In genomic region chr2:55992465-55992864, GRCh38 we compare ENCODE assay signal across 13 cellular contexts.
DNase-seq lines count a peak whose midpoint lies in the region; ATAC-seq, FAIRE-seq and TF ChIP-seq lines count a peak whose summit lies in the region.
"Had no signal": no experiment of that assay in that cellular context is flagged by ENCODE, and none has a peak within 500 bp of the region (broad histone marks: within the 10 kb centered on the region; RNA-seq: fewer than 3 reads in every experiment).

No MANE protein-coding gene starts in this region.

- H3K27me3 ChIP-seq in PC-3 (ENCODE audit: low read length) (no peaks in the 10 kb centered on the region), H1 (replicated peaks in 1 of 4; ENCODE audit: control insufficient read depth in 3 of 4, extremely low read depth in 1 of 4, insufficient read depth in 3 of 4, low read length in 3 of 4) (no peaks in the 10 kb centered on the region), tibial nerve (no peaks in the 10 kb centered on the region)

- no peak overlapping the region for H3K18ac ChIP-seq in H1 (ENCODE audit: extremely low read depth, low read length)

- H3K23me2 ChIP-seq in H1 (ENCODE audit: low read depth, low read length) = no peaks in the 10 kb centered on the region

- TF ChIP-seq EP300 in H1 (IDR thresholded peaks at IDR 0.05; ENCODE audit: borderline replicate concordance in 1 of 2, low read depth in 2 of 2, low read length in 2 of 2) = no peak
- TF ChIP-seq EP300 in tibial nerve (IDR thresholded peaks at IDR 0.05) = no peak

- TF ChIP-seq POLR2A in H1 (IDR thresholded peaks at IDR 0.05; ENCODE audit: control extremely low read depth in 1 of 2, low read depth in 2 of 2, low read length in 2 of 2) (no peak), tibial nerve (IDR thresholded peaks at IDR 0.05) (no peak)

- H2BK5ac ChIP-seq in H1 (ENCODE audit: low read depth, low read length) = no peak overlapping the region

- CTCF ChIA-PET in PC-3 (lab: Charles Lee) = interaction anchor here (1.0 kb wide), 1 partner anchor 28 kb away, joined by 4 read pairs; no protein-coding TSS in a partner anchor
- CTCF ChIA-PET in H1 (lab: Charles Lee; ENCODE audit: partially characterized antibody) = interaction anchor here (0.6 to 1.2 kb wide), 2 partner anchors 23 to 274 kb away, joined by 3 read pairs; no protein-coding TSS in a partner anchor

- no peak overlapping the region for H2AFZ ChIP-seq in PC-3 (ENCODE audit: low read length)
- no peak overlapping the region for H2AFZ ChIP-seq in H1 (ENCODE audit: low read length)

- no peaks in the 10 kb centered on the region for H3K36me3 ChIP-seq in PC-3 (ENCODE audit: low read depth, low read length)
- no peaks in the 10 kb centered on the region for H3K36me3 ChIP-seq in H1 (ENCODE audit: control insufficient read depth in 2 of 4, insufficient read depth in 4 of 4, low read length in 3 of 4)
- no peaks in the 10 kb centered on the region for H3K36me3 ChIP-seq in tibial nerve

- no peaks in the 10 kb centered on the region for H4K20me1 ChIP-seq in PC-3 (ENCODE audit: low read length)
- no peaks in the 10 kb centered on the region for H4K20me1 ChIP-seq in H1 (replicated peaks in 1 of 2; ENCODE audit: control insufficient read depth in 1 of 2, insufficient read depth in 2 of 2, low read length in 2 of 2)

- 0 out of 2 replicates have a peak overlapping the region, but pooled peaks have one; percentile 26 for H2BK20ac ChIP-seq in H1 (ENCODE audit: low read length)

- 0 out of 2 replicates have a peak overlapping the region, but pooled peaks have one; percentile 16 for H2AK5ac ChIP-seq in H1 (ENCODE audit: low read depth, low read length)

- DNase-seq in AG20443 (ENCODE audit: low spot score) (peak; percentile 87), PC-3 (peak; percentile 97), H1 (ENCODE audit: low read depth in 1 of 2, low spot score in 2 of 2) (no peak), mucosa of gallbladder (ENCODE audit: low spot score) (peak; percentile 29), tibial nerve (ENCODE audit: low spot score in 2 of 2) (no peak), SIG-M5 (lab: John Stamatoyannopoulos, UW) (no peak), mesenteric fat pad (ENCODE audit: low spot score) (no peak), NCI-H187 treated with DMSO at 0.1 percent for 48 hours (lab: John Stamatoyannopoulos, UW) (no peak)
- DNase-seq: activated naive CD4-positive, alpha-beta T cell treated with anti-CD3 and anti-CD28 coated beads for 36 hours; GOT3; NCI-H510A had no signal

- H3K4me1 ChIP-seq in PC-3 (ENCODE audit: insufficient read depth, low read length) = peaks cover 42% of the 10 kb centered on the region
- H3K4me1 ChIP-seq in H1 (replicated peaks in 1 of 4; ENCODE audit: control insufficient read depth in 3 of 4, insufficient read depth in 4 of 4, low read length in 3 of 4) = no peaks in the 10 kb centered on the region
- H3K4me1 ChIP-seq in tibial nerve = peaks cover 0 to 7% (median 0%) of the 10 kb centered on the region in 4 donors

- 92% methylated on average over 4 of the region's 4 CpGs; no CpG with 5 or more reads in 1 of the 2 experiments for WGBS in H1 (ENCODE audit: extremely low coverage in 1 of 2, insufficient coverage in 1 of 2, insufficient read length in 1 of 2, insufficient replicate concordance in 2 of 2, low coverage in 1 of 2, low lambda C conversion rate in 2 of 2, missing lambda C conversion rate in 1 of 2), 2 experiments
- 27 to 44% methylated on average over 4 of the region's 4 CpGs for WGBS in tibial nerve, 2 donors

- no peak overlapping the region for H3K14ac ChIP-seq in H1 (ENCODE audit: insufficient read length)

- no peak overlapping the region for H2BK15ac ChIP-seq in H1 (ENCODE audit: low read length)

- no peaks in the 10 kb centered on the region for H3K9me2 ChIP-seq in PC-3 (replicated peaks; ENCODE audit: low read length)

- TF ChIP-seq CTCF in PC-3 (conservative IDR thresholded peaks at IDR 0.05; ENCODE audit: low read depth, low read length) (no peak), H1 (IDR thresholded peaks at IDR 0.05; ENCODE audit: control extremely low read depth in 1 of 3, insufficient read depth in 1 of 3, low read depth in 1 of 3, low read length in 3 of 3) (no peak), tibial nerve (IDR thresholded peaks at IDR 0.05) (no peak)

- POLR2A ChIA-PET in PC-3 (lab: Charles Lee; ENCODE audit: unreplicated experiment) = interaction anchor here (0.5 to 0.6 kb wide), 2 partner anchors 67 to 233 kb away, joined by 3 to 5 read pairs; no protein-coding TSS in a partner anchor
- POLR2A ChIA-PET in H1 (lab: Charles Lee; ENCODE audit: partially characterized antibody) = no interaction called here

- no peak overlapping the region for H4K8ac ChIP-seq in H1 (ENCODE audit: extremely low read depth, insufficient read depth, low read length)

- peak overlapping the region; percentile 37 for H3K4me2 ChIP-seq in PC-3 (ENCODE audit: low read length)
- H3K4me2 ChIP-seq in H1 (ENCODE audit: insufficient read depth in 1 of 2, low read depth in 2 of 2, low read length in 2 of 2) = no peak overlapping the region

- H3K27ac ChIP-seq in PC-3 (ENCODE audit: low read length) = peak overlapping the region; percentile 43
- no peak overlapping the region for H3K27ac ChIP-seq in H1 (ENCODE audit: low read depth, low read length)
- H3K27ac ChIP-seq in tibial nerve = no peak overlapping the region
- H3K27ac ChIP-seq: VCaP had no signal

- peak; percentile 86 for ATAC-seq in PC-3

- no peak overlapping the region for H3K23ac ChIP-seq in H1 (ENCODE audit: insufficient read length)

- H3F3A ChIP-seq in PC-3 (ENCODE audit: low read length, unreplicated experiment) = no peaks in the 10 kb centered on the region

- no peak overlapping the region for H2BK120ac ChIP-seq in H1 (replicated peaks; ENCODE audit: low read depth, low read length)

- no peak overlapping the region for H3K4ac ChIP-seq in H1 (replicated peaks; ENCODE audit: insufficient read length, low read depth, low read length)

- no peaks in the 10 kb centered on the region for H3K79me1 ChIP-seq in H1 (ENCODE audit: low read depth, low read length)

- H3K79me2 ChIP-seq in PC-3 (ENCODE audit: low read length) (no peaks in the 10 kb centered on the region), H1 (ENCODE audit: control insufficient read depth in 1 of 2, insufficient read depth in 2 of 2, low read length in 2 of 2) (no peaks in the 10 kb centered on the region)

- intact Hi-C loops in PC-3 (cut with micrococcal nuclease) = no loop called here

- no peak overlapping the region for H3K9ac ChIP-seq in PC-3 (ENCODE audit: low read length)
- H3K9ac ChIP-seq in H1 (replicated peaks in 1 of 4; ENCODE audit: extremely low read depth in 1 of 4, low read depth in 3 of 4, low read length in 3 of 4) = no peak overlapping the region

- no peak for FAIRE-seq in H1 (lab: Jason Lieb, UNC)
- FAIRE-seq: frontal cortex had no signal

- no peak overlapping the region for H4K5ac ChIP-seq in H1 (ENCODE audit: insufficient read length, low read depth, low read length)

- no peak overlapping the region for H2BK12ac ChIP-seq in H1 (ENCODE audit: low read depth, low read length)

- H3K56ac ChIP-seq in H1 (replicated peaks; ENCODE audit: insufficient read length, low read depth, low read length) = no peak overlapping the region

- no TSS peak for BruUV-seq in PC-3 (replicated peaks; lab: Mats Ljungman, UMichigan)

- H3K9me3 ChIP-seq in PC-3 (ENCODE audit: low read length) (no peaks in the 10 kb centered on the region), H1 (ENCODE audit: insufficient read depth in 2 of 2, low read depth in 1 of 2, low read length in 1 of 2) (no peaks in the 10 kb centered on the region), tibial nerve (no peaks in the 10 kb centered on the region)

- peak overlapping the region; percentile 7; the same call in 1 of the 2 replicates for H3K4me3 ChIP-seq in PC-3 (ENCODE audit: low read length)
- H3K4me3 ChIP-seq in H1 (ENCODE audit: extremely low read depth in 1 of 4, insufficient read depth in 2 of 4, low read depth in 3 of 4, low read length in 4 of 4) = no peak overlapping the region
- no peak overlapping the region for H3K4me3 ChIP-seq in tibial nerve

- TF ChIP-seq RAD21 in H1 (IDR thresholded peaks at IDR 0.05 in 1 of 2, conservative IDR thresholded peaks at IDR 0.05 in 1 of 2; ENCODE audit: low read depth in 2 of 2, low read length in 2 of 2) = no peak

- no peak overlapping the region for H4K91ac ChIP-seq in H1 (replicated peaks; ENCODE audit: insufficient read length, low read length)

TF ChIP-seq in H1, 55 proteins besides CTCF, POLR2A, EP300 and RAD21:
- TF ChIP-seq MAFK (IDR thresholded peaks at IDR 0.05; ENCODE audit: low read depth, low read length) (no peak), JUND (IDR thresholded peaks at IDR 0.05; ENCODE audit: low read length) (no peak), ATF2 (IDR thresholded peaks at IDR 0.05; ENCODE audit: low read length) (no peak), SAP30 (IDR thresholded peaks at IDR 0.05; ENCODE audit: insufficient read depth, insufficient replicate concordance, low read length) (no peak)

Comparison
In these comparisons a context has a peak if more than half of its experiments do, and no peak if none do; other contexts are left out.
1. DNase-seq: peak in AG20443 (single experiment), PC-3 (single experiment) and mucosa of gallbladder (single experiment); none in H1 (0 of 2), tibial nerve (0 of 2), SIG-M5 (single experiment), mesenteric fat pad (single experiment) and NCI-H187 treated with DMSO at 0.1 percent for 48 hours (single experiment).